12 cellular contexts compared by ENCODE assay signal in the genomic region with DNA sequence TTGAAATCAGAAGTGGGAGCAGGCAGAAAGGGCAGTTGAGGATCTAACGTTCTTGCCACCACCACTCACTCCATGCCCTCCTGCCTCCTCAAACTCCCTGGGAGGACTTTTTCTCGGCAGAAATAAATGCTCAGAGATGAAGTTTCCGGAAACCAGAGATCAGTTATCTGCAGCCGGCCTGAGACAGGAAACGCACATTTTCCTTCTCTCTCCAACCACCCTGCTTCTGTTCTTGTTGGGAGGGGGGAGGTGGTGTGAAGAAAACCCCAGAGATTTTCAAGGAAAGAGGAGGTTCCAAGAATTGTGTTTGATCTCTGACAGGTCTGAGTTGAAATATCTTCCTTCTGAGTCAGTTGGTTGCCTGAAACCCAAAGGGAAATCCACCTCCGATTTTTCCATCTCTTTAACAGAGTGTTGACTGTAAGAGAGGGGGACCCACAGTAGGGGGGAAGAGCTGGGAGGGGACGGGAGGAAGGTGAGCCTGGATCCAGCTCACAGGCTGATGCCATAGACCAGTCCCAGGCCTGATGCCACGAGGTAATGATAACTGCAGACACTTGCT.
DNase-seq lines count a peak whose midpoint lies in the region; ATAC-seq and TF ChIP-seq lines count a peak whose summit lies in the region.
"Had no signal": no experiment of that assay in that cellular context is flagged by ENCODE, and none has a peak within 500 bp of the region (broad histone marks: within the 10 kb centered on the region; RNA-seq: fewer than 3 reads in every experiment).

No MANE protein-coding gene starts in this region.

- no peaks in the 10 kb centered on the region for H3K36me3 ChIP-seq in neural progenitor cell

- no peak overlapping the region for H3K27ac ChIP-seq in neural progenitor cell
- H3K27ac ChIP-seq: C4-2B had no signal

- DNase-seq in A172 (ENCODE audit: low spot score) (peak; percentile 23), activated T-helper 1 cell treated with Interleukin-2 at 50 U/mL for 16 hours (ENCODE audit: low read depth) (peak; percentile 13), iris pigment epithelial cell (ENCODE audit: low read depth) (peak; percentile 93), neural progenitor cell (ENCODE audit: low spot score) (no peak), NCI-H2171 (lab: John Stamatoyannopoulos, UW) (no peak), hepatic stellate cell (ENCODE audit: low spot score) (no peak)
- peak; percentile 83 for DNase-seq in Jurkat, Clone E6-1 (ENCODE audit: low read depth, low spot score)
- DNase-seq: caudate nucleus, NCI-H187 treated with DMSO at 0.1 percent for 48 hours had no signal

- H3K4me1 ChIP-seq in neural progenitor cell: no peaks in the 10 kb centered on the region

- peaks cover 25% of the 10 kb centered on the region for H3K36me3 Mint-ChIP-seq in neural progenitor cell

- no peaks in the 10 kb centered on the region for H3F3A ChIP-seq in neural progenitor cell (ENCODE audit: low read depth)

- H2AFZ ChIP-seq in neural progenitor cell (replicated peaks): no peak overlapping the region

- H3K9me3 Mint-ChIP-seq in neural progenitor cell: no peaks in the 10 kb centered on the region

- H3K27me3 ChIP-seq in neural progenitor cell: no peaks in the 10 kb centered on the region

- no peak overlapping the region for H3K27ac Mint-ChIP-seq in neural progenitor cell

- no peaks in the 10 kb centered on the region for H4K20me1 ChIP-seq in neural progenitor cell (ENCODE audit: low read depth)

- peak overlapping the region; percentile 24 for H3K4me3 ChIP-seq in Jurkat, Clone E6-1 (ENCODE audit: low read length)
- H3K4me3 ChIP-seq in neural progenitor cell: no peak overlapping the region
- H3K4me3 ChIP-seq: lung had no signal

- no peaks in the 10 kb centered on the region for H3K9me3 ChIP-seq in neural progenitor cell (ENCODE audit: low read depth)

- no peak for TF ChIP-seq CTCF in neural progenitor cell (IDR thresholded peaks at IDR 0.05)

- no peaks in the 10 kb centered on the region for H3K4me1 Mint-ChIP-seq in neural progenitor cell

- no peak overlapping the region for H3K4me3 Mint-ChIP-seq in neural progenitor cell

- H3K27me3 Mint-ChIP-seq in neural progenitor cell (ENCODE audit: insufficient read depth, low read depth): no peaks in the 10 kb centered on the region

- H3K9ac ChIP-seq in neural progenitor cell: no peak overlapping the region

- H3K4me2 ChIP-seq in neural progenitor cell: no peak overlapping the region

- H3K79me2 ChIP-seq in neural progenitor cell (ENCODE audit: low read depth): no peaks in the 10 kb centered on the region

- ATAC-seq in HG02678 (IDR thresholded peaks at IDR 0.05; ENCODE audit: unreplicated experiment): no peak

Comparison
In these comparisons a context has a peak if more than half of its experiments do, and no peak if none do; other contexts are left out.
1. DNase-seq: peak in A172 (single experiment), Jurkat, Clone E6-1 (single experiment), activated T-helper 1 cell treated with Interleukin-2 at 50 U/mL for 16 hours (single experiment) and iris pigment epithelial cell (single experiment); none in neural progenitor cell (single experiment), NCI-H2171 (single experiment) and hepatic stellate cell (single experiment).